22 cellular contexts compared by ENCODE assay signal in genomic region chr5:18987101-18987500, GRCh38.
DNase-seq lines count a peak whose midpoint lies in the region; ATAC-seq and TF ChIP-seq lines count a peak whose summit lies in the region.
"Had no signal": no experiment of that assay in that cellular context is flagged by ENCODE, and none has a peak within 500 bp of the region (broad histone marks: within the 10 kb centered on the region; RNA-seq: fewer than 3 reads in every experiment).

No MANE protein-coding gene starts in this region.

- no peaks in the 10 kb centered on the region for H3K36me3 Mint-ChIP-seq in nephron progenitor cell (ENCODE audit: low read depth)
- H3K36me3 Mint-ChIP-seq: CD14-positive monocyte had no signal

- no peak overlapping the region for H3K4me3 Mint-ChIP-seq in nephron progenitor cell
- H3K4me3 Mint-ChIP-seq: CD14-positive monocyte had no signal

- H3K4me1 ChIP-seq in cardiac muscle cell (ENCODE audit: low read depth), result peaks cover 36% of the 10 kb centered on the region
- H3K4me1 ChIP-seq: BE2C had no signal

- DNase-seq in cardiac muscle cell (ENCODE audit: low read depth in 1 of 2, low spot score in 1 of 2), result peak in 1 of 2 donors; percentile 3
- DNase-seq in Right ventricle myocardium inferior (ENCODE audit: missing footprints), result no peak
- DNase-seq in WERI-Rb-1, result peak; percentile 17
- DNase-seq in nephron progenitor cell, result no peak
- no peak for DNase-seq in ACHN
- no peak for DNase-seq in iPS-NIHi11 (ENCODE audit: low spot score)
- DNase-seq in SIG-M5 treated with dmso at 0.1 percent for 504 hours (lab: John Stamatoyannopoulos, UW; ENCODE audit: unreplicated experiment), result no peak
- DNase-seq: BE2C, Calu3, GM23248, HCEC 1CT, IMR-90, MM.1S, NCI-H2029, NCI-H2227 treated with DMSO at 0.1 percent for 48 hours, NCI-H510A treated with DMSO at 0.1 percent for 48 hours, Right ventricle myocardium superior, SW 1271 had no signal

- no peaks in the 10 kb centered on the region for H3K27me3 Mint-ChIP-seq in nephron progenitor cell (ENCODE audit: low read depth, poor library complexity)

- H3K9me3 Mint-ChIP-seq in nephron progenitor cell, result peaks cover 11% of the 10 kb centered on the region

- TF ChIP-seq CTCF in cardiac muscle cell (IDR thresholded peaks at IDR 0.05; ENCODE audit: low read depth, low read length) (no peak), WERI-Rb-1 (IDR thresholded peaks at IDR 0.05; ENCODE audit: low read depth, low read length) (no peak), nephron progenitor cell (IDR thresholded peaks at IDR 0.05) (no peak)

- in situ Hi-C loops in ACHN (cut with HindIII; ENCODE audit: low pct_ligation_motif_present, low pct_unique_long_range_greater_than_20kb, low sequenced_read_pairs), result no loop called here

- no peak for ATAC-seq in Right ventricle myocardium inferior

- peak overlapping the region; percentile 65 for H3K27ac ChIP-seq in cardiac muscle cell
- no peak overlapping the region for H3K27ac ChIP-seq in WERI-Rb-1
- H3K27ac ChIP-seq: 22Rv1, GM23248, KMS-11, PC-9 had no signal

- H3K36me3 ChIP-seq in cardiac muscle cell (no peaks in the 10 kb centered on the region), WERI-Rb-1 (no peaks in the 10 kb centered on the region)
- H3K36me3 ChIP-seq: BE2C had no signal

- H3K9me3 ChIP-seq in cardiac muscle cell (ENCODE audit: low read depth) (no peaks in the 10 kb centered on the region), WERI-Rb-1 (ENCODE audit: severe bottlenecking) (no peaks in the 10 kb centered on the region)
- H3K9me3 ChIP-seq: BE2C had no signal

- intact Hi-C loops in Right ventricle myocardium inferior (cut with DNase I), result no loop called here

- peak overlapping the region; percentile 20 for H3K27ac Mint-ChIP-seq in nephron progenitor cell
- H3K27ac Mint-ChIP-seq: CD14-positive monocyte had no signal

- peaks cover 24% of the 10 kb centered on the region for H3K4me1 Mint-ChIP-seq in nephron progenitor cell
- H3K4me1 Mint-ChIP-seq: CD14-positive monocyte had no signal

- no peak overlapping the region for H3K4me3 ChIP-seq in cardiac muscle cell
- no peak overlapping the region for H3K4me3 ChIP-seq in WERI-Rb-1 (ENCODE audit: low read depth, low read length)
- H3K4me3 ChIP-seq: GM23248, PC-9 had no signal

- no peaks in the 10 kb centered on the region for H3K27me3 ChIP-seq in cardiac muscle cell
- no peaks in the 10 kb centered on the region for H3K27me3 ChIP-seq in WERI-Rb-1 (ENCODE audit: insufficient read depth, low read depth, severe bottlenecking)
- H3K27me3 ChIP-seq: BE2C had no signal
